In genomic region chr17:37745801-37746426, GRCh38 we compare ENCODE assay signal across 20 cellular contexts.
A peak's percentile ranks its signal among the peaks of the same experiment; 100 is the strongest.
DNase-seq lines count a peak whose midpoint lies in the region; ATAC-seq lines count a peak whose summit lies in the region.
"Had no signal": no experiment of that assay in that cellular context is flagged by ENCODE, and none has a peak within 500 bp of the region (broad histone marks: within the 10 kb centered on the region; RNA-seq: fewer than 3 reads in every experiment).

No MANE protein-coding gene starts in this region.

- H3K9ac ChIP-seq in endocrine pancreas (ENCODE audit: control insufficient read depth, insufficient read depth, low read length) = peak overlapping the region; percentile 70
- H3K9ac ChIP-seq in mucosa of rectum (ENCODE audit: low read depth in 1 of 2, low read length in 2 of 2) = peak overlapping the region; percentile 79 to 97

- H3K27me3 Mint-ChIP-seq in T-helper 1 cell treated with Interleukin-12 subunit alpha and Interleukin-12 subunit beta and Interleukin-4 antibody, amounts not matched to agents 30 μg/mL and 1 μg/mL, for 36 hours (ENCODE audit: low read depth) = peaks cover 73% of the 10 kb centered on the region

- H3K4me1 ChIP-seq in endocrine pancreas (ENCODE audit: control insufficient read depth, insufficient read depth, low read length) (peaks cover 10% of the 10 kb centered on the region), mucosa of rectum (ENCODE audit: control insufficient read depth in 2 of 2, insufficient read depth in 2 of 2, low read length in 2 of 2) (peaks cover 15 to 17% of the 10 kb centered on the region in 2 donors)

- H3K36me3 ChIP-seq in endocrine pancreas (ENCODE audit: control insufficient read depth, insufficient read depth, low read length) (no peaks in the 10 kb centered on the region), mucosa of rectum (ENCODE audit: control insufficient read depth in 2 of 2, insufficient read depth in 2 of 2, low read length in 2 of 2) (no peaks in the 10 kb centered on the region)

- ATAC-seq in HG03442 (IDR thresholded peaks at IDR 0.05; ENCODE audit: unreplicated experiment) = no peak
- ATAC-seq: Panc1 had no signal

- H3K9me3 ChIP-seq in endocrine pancreas (ENCODE audit: control insufficient read depth, low read length) (no peaks in the 10 kb centered on the region), mucosa of rectum (ENCODE audit: control insufficient read depth in 2 of 2, low read length in 2 of 2) (no peaks in the 10 kb centered on the region)

- peak overlapping the region; percentile 25 for H3K4me3 Mint-ChIP-seq in T-helper 1 cell treated with Interleukin-12 subunit alpha and Interleukin-12 subunit beta and Interleukin-4 antibody, amounts not matched to agents 30 μg/mL and 1 μg/mL, for 36 hours

- H3K27me3 ChIP-seq in endocrine pancreas (ENCODE audit: control insufficient read depth, insufficient read depth, low read length) = no peaks in the 10 kb centered on the region
- peaks cover 21 to 24% of the 10 kb centered on the region in 2 donors for H3K27me3 ChIP-seq in mucosa of rectum (ENCODE audit: control insufficient read depth in 2 of 2, insufficient read depth in 2 of 2, low read length in 2 of 2)

- H3K9me3 Mint-ChIP-seq in T-helper 1 cell treated with Interleukin-12 subunit alpha and Interleukin-12 subunit beta and Interleukin-4 antibody, amounts not matched to agents 30 μg/mL and 1 μg/mL, for 36 hours = no peaks in the 10 kb centered on the region
- H3K9me3 Mint-ChIP-seq: dendritic cell treated with granulocyte-macrophage colony-stimulating factor and Interleukin-4, amounts not matched to agents 40 ng/mL and 50 ng/mL, for 4 days; mesothelial cell of epicardium; T-cell had no signal

- H3K36me3 Mint-ChIP-seq in T-helper 1 cell treated with Interleukin-12 subunit alpha and Interleukin-12 subunit beta and Interleukin-4 antibody, amounts not matched to agents 30 μg/mL and 1 μg/mL, for 36 hours (ENCODE audit: low read depth) = peaks cover 2% of the 10 kb centered on the region
- H3K36me3 Mint-ChIP-seq: CD4-positive, alpha-beta memory T cell; mesothelial cell of epicardium; T-cell had no signal

- H3K27ac ChIP-seq in mucosa of rectum (ENCODE audit: low read depth in 2 of 2, low read length in 2 of 2) = peak overlapping the region; percentile 91 to 93
- H3K27ac ChIP-seq: 22Rv1 had no signal

- H3K27ac Mint-ChIP-seq in T-helper 1 cell treated with Interleukin-12 subunit alpha and Interleukin-12 subunit beta and Interleukin-4 antibody, amounts not matched to agents 30 μg/mL and 1 μg/mL, for 36 hours = no peak overlapping the region
- H3K27ac Mint-ChIP-seq: CD4-positive, alpha-beta memory T cell; dendritic cell treated with granulocyte-macrophage colony-stimulating factor and Interleukin-4, amounts not matched to agents 40 ng/mL and 50 ng/mL, for 4 days; mesothelial cell of epicardium; T-cell had no signal

- H3K4me3 ChIP-seq in endocrine pancreas (ENCODE audit: control insufficient read depth, insufficient read depth, low read length) (peak overlapping the region; percentile 30), mucosa of rectum (ENCODE audit: low read length in 2 of 2) (peak overlapping the region; percentile 85 to 88)

- DNase-seq in T-helper 1 cell (no peak), NCI-H510A (lab: John Stamatoyannopoulos, UW) (no peak)
- DNase-seq in central memory CD4-positive, alpha-beta T cell = no peak
- DNase-seq in activated CD4-positive, alpha-beta T cell treated with anti-CD3 and anti-CD28 coated beads, Interleukin-2, amount 50 U/mL, for 48 hours = no peak
- DNase-seq: activated CD4-positive, alpha-beta T cell treated with anti-CD3 and anti-CD28 coated beads, Interleukin-2, amount 50 U/mL, for 1 hour; anterior cingulate cortex; CD4-positive, alpha-beta memory T cell; GDM1; hypothalamus; stimulated activated CD4-positive, alpha-beta T cell treated with anti-CD3 and anti-CD28 coated beads, Interleukin-4, amount 100 ng/mL, for 24 hours; stimulated activated naive CD4-positive, alpha-beta T cell treated with Interleukin-2 at 50 U/mL for 16 hours had no signal

- peaks cover 15% of the 10 kb centered on the region for H3K4me1 Mint-ChIP-seq in T-helper 1 cell treated with Interleukin-12 subunit alpha and Interleukin-12 subunit beta and Interleukin-4 antibody, amounts not matched to agents 30 μg/mL and 1 μg/mL, for 36 hours (ENCODE audit: low read depth)
